ENCODE assay signal across 24 cellular contexts in the genomic region with DNA sequence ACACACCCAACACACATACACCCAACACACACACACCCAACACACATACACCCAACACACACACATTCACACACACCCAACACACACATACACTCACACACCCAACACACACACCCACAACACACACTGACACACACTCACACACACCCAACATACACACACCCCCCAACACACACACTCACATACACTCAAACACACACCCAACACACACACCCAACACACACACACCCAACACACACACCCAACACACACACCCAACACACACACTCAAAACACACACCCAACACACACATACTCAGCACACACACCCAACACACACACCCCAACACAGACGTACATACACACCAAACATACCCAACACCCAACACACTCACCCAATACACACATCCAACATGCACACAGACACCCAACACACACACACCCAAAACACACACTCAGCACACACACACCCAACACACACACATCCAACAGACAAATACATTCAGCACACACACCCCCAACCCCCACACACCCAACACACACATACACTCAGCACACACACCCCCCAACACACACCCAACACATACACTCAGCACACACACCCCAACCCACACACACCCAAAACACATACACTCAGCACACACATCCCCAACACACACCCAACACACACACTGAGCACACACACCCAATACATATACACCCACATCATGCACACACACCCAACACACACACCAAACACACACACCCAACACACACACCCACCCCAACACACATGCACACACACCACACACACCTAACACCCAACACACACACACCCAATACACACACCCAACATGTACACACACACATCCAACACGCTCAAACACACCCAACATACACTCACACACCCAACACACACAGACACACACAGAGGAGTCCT.
DNase-seq lines count a peak whose midpoint lies in the region; ATAC-seq, FAIRE-seq and TF ChIP-seq lines count a peak whose summit lies in the region.
"Had no signal": no experiment of that assay in that cellular context is flagged by ENCODE, and none has a peak within 500 bp of the region (broad histone marks: within the 10 kb centered on the region; RNA-seq: fewer than 3 reads in every experiment).

No MANE protein-coding gene starts in this region.

- no peak overlapping the region for H2BK15ac ChIP-seq in mesenchymal stem cell (ENCODE audit: low read depth, poor library complexity, severe bottlenecking)

- H3K79me2 ChIP-seq in K562 (ENCODE audit: control insufficient read depth, insufficient read depth, low read length) = no peaks in the 10 kb centered on the region

- no peak overlapping the region for H2BK120ac ChIP-seq in mesenchymal stem cell (ENCODE audit: low read depth, low read length)

- CTCF ChIA-PET in K562 (lab: Yijun Ruan, JAX; ENCODE audit: low intra/inter-chr PET ratio) = no interaction called here

- H2BK5ac ChIP-seq in mesenchymal stem cell (ENCODE audit: low read depth, low read length, poor library complexity, severe bottlenecking) = no peak overlapping the region

- H3K9me1 ChIP-seq in K562 (ENCODE audit: control insufficient read depth, insufficient read depth, low read length) = no peaks in the 10 kb centered on the region

- POLR2A ChIA-PET in K562 (lab: Yijun Ruan, JAX) = no interaction called here

- no peak for TF ChIP-seq RAD21 in K562 (CRISPR knock-in tag; conservative IDR thresholded peaks at IDR 0.05 in 1 of 2, IDR thresholded peaks at IDR 0.05 in 1 of 2)

- H3K9ac ChIP-seq in K562 (ENCODE audit: insufficient read depth in 1 of 2, low read depth in 2 of 2, low read length in 2 of 2) (no peak overlapping the region), mesenchymal stem cell (ENCODE audit: low read length) (no peak overlapping the region)

- H3K4me3 Mint-ChIP-seq in progenitor cell of endocrine pancreas (ENCODE audit: low read depth) = no peak overlapping the region

- H3K27ac Mint-ChIP-seq in progenitor cell of endocrine pancreas = peak overlapping the region; percentile 55
- H3K27ac Mint-ChIP-seq: CD4-positive, alpha-beta memory T cell had no signal

- H3K36me3 ChIP-seq in K562 (ENCODE audit: control insufficient read depth, insufficient read depth, low read length) = no peaks in the 10 kb centered on the region
- no peaks in the 10 kb centered on the region for H3K36me3 ChIP-seq in mesenchymal stem cell (ENCODE audit: control insufficient read depth in 1 of 2, insufficient read depth in 2 of 2, low read depth in 1 of 2, low read length in 2 of 2)

- TF ChIP-seq CTCF in K562 (IDR thresholded peaks at IDR 0.05 in 2 of 3, conservative IDR thresholded peaks at IDR 0.05 in 1 of 3; ENCODE audit: insufficient read depth in 2 of 3, low read depth in 1 of 3, low read length in 3 of 3) (no peak), progenitor cell of endocrine pancreas (IDR thresholded peaks at IDR 0.05; ENCODE audit: unreplicated experiment) (no peak)

- WGBS in K562 (ENCODE audit: insufficient coverage, low coverage, missing lambda C conversion rate) = 0% methylated on average over 2 of the region's 2 CpGs
- 79% methylated on average over 2 of the region's 2 CpGs for WGBS in mesenchymal stem cell

- H3K4ac ChIP-seq in mesenchymal stem cell (ENCODE audit: low read depth in 1 of 2, low read length in 2 of 2) = no peak overlapping the region

- no peaks in the 10 kb centered on the region for H3K27me3 Mint-ChIP-seq in progenitor cell of endocrine pancreas
- H3K27me3 Mint-ChIP-seq: CD4-positive, alpha-beta memory T cell had no signal

- no TSS peak for BruUV-seq in K562 (replicated peaks; lab: Mats Ljungman, UMichigan)

- in situ Hi-C loops in K562 (cut with MboI) = no loop called here

- H2BK12ac ChIP-seq in mesenchymal stem cell (ENCODE audit: low read length in 2 of 2) = no peak overlapping the region

- no peak for ATAC-seq in K562

- H3K27me3 ChIP-seq in K562 (ENCODE audit: control insufficient read depth in 2 of 2, insufficient read depth in 2 of 2, low read length in 2 of 2) (no peaks in the 10 kb centered on the region), mesenchymal stem cell (ENCODE audit: control insufficient read depth in 1 of 2, insufficient read depth in 1 of 2, low read length in 2 of 2) (no peaks in the 10 kb centered on the region)

- DNase-seq in GM12892 (ENCODE audit: insufficient read length) (no peak), K562 (ENCODE audit: extremely low read depth in 1 of 4, low spot score in 3 of 4) (no peak), mesenchymal stem cell (no peak), progenitor cell of endocrine pancreas (ENCODE audit: low spot score, unreplicated experiment) (no peak), DMS53 treated with DMSO at 0.1 percent for 48 hours (lab: John Stamatoyannopoulos, UW; ENCODE audit: unreplicated experiment) (no peak), A172 (ENCODE audit: low spot score) (no peak), kidney tubule cell (ENCODE audit: low spot score) (no peak)
- DNase-seq: C1 segment of cervical spinal cord; CD4-positive, alpha-beta memory T cell; COR-L47; DMS 273 treated with DMSO at 0.1 percent for 48 hours; DMS79 treated with DMSO at 0.1 percent for 48 hours; GF-D8; NCI-H1048; NCI-H1417; NCI-H1694; NCI-H2081; NCI-H2171; NCI-H226; NCI-H510A; NCI-H69; SHP77 treated with DMSO at 0.1 percent for 48 hours had no signal

- no peak overlapping the region for H2AK5ac ChIP-seq in mesenchymal stem cell (ENCODE audit: low read length, severe bottlenecking)

- TF ChIP-seq POLR2A in GM12892 (IDR thresholded peaks at IDR 0.05; ENCODE audit: low read depth, low read length) = no peak
- no peak for TF ChIP-seq POLR2A in K562 (conservative IDR thresholded peaks at IDR 0.05)

- H4K20me1 ChIP-seq in K562 (replicated peaks; ENCODE audit: control insufficient read depth, insufficient read depth, low read length) = no peaks in the 10 kb centered on the region

- H3K4me2 ChIP-seq in K562 (ENCODE audit: insufficient read depth, low read length) (no peak overlapping the region), mesenchymal stem cell (ENCODE audit: low read length, poor library complexity, severe bottlenecking) (no peak overlapping the region)

- H3K4me1 Mint-ChIP-seq in progenitor cell of endocrine pancreas (ENCODE audit: low read depth) = no peaks in the 10 kb centered on the region

- no peak overlapping the region for H3K18ac ChIP-seq in mesenchymal stem cell (ENCODE audit: low read depth in 1 of 2, low read length in 2 of 2)

- peaks cover 3% of the 10 kb centered on the region for H3K9me3 Mint-ChIP-seq in progenitor cell of endocrine pancreas (ENCODE audit: low read depth)

- no peaks in the 10 kb centered on the region for H3K79me1 ChIP-seq in mesenchymal stem cell (replicated peaks; ENCODE audit: low read length, poor library complexity, severe bottlenecking)

- peak; percentile 30 for FAIRE-seq in GM12892 (lab: Jason Lieb, UNC)
- FAIRE-seq in K562 (lab: Jason Lieb, UNC) = peak; percentile 68

- H3K36me3 Mint-ChIP-seq in progenitor cell of endocrine pancreas (ENCODE audit: insufficient read depth) = peaks cover 6% of the 10 kb centered on the region
- H3K36me3 Mint-ChIP-seq: CD4-positive, alpha-beta memory T cell had no signal

- peak overlapping the region; percentile 20 for H4K91ac ChIP-seq in mesenchymal stem cell (ENCODE audit: low read length)

- intact Hi-C loops in K562 (cut with micrococcal nuclease) = no loop called here

- no peak overlapping the region for H3K23ac ChIP-seq in mesenchymal stem cell (ENCODE audit: low read length in 2 of 2)

- no peaks in the 10 kb centered on the region for H3K4me1 ChIP-seq in K562 (replicated peaks in 1 of 2; ENCODE audit: control insufficient read depth in 2 of 2, insufficient read depth in 2 of 2, low read length in 2 of 2)
- H3K4me1 ChIP-seq in mesenchymal stem cell (ENCODE audit: control insufficient read depth, insufficient read depth, low read depth, low read length) = no peaks in the 10 kb centered on the region

- peak overlapping the region; percentile 23 for H4K8ac ChIP-seq in mesenchymal stem cell (ENCODE audit: low read length)

- TF ChIP-seq EP300 in K562 (IDR thresholded peaks at IDR 0.05; ENCODE audit: low read length) = no peak

- no peak overlapping the region for H3K27ac ChIP-seq in K562 (ENCODE audit: extremely low read depth, low read depth, low read length)
- H3K27ac ChIP-seq in mesenchymal stem cell (ENCODE audit: low read length, poor library complexity, severe bottlenecking) = no peak overlapping the region
- H3K27ac ChIP-seq: RWPE1, SK-N-MC had no signal

- no peak overlapping the region for H3K14ac ChIP-seq in mesenchymal stem cell (ENCODE audit: low read length in 2 of 2)

- no peaks in the 10 kb centered on the region for H3K9me3 ChIP-seq in K562 (replicated peaks; ENCODE audit: control insufficient read depth, insufficient read depth, low read depth, low read length)
- no peaks in the 10 kb centered on the region for H3K9me3 ChIP-seq in mesenchymal stem cell (ENCODE audit: control insufficient read depth, low read length)

- H2AFZ ChIP-seq in K562 (ENCODE audit: low read depth, low read length) (no peak overlapping the region), mesenchymal stem cell (ENCODE audit: low read depth, low read length) (no peak overlapping the region)

- H3K4me3 ChIP-seq in K562 = no peak overlapping the region
- H3K4me3 ChIP-seq in mesenchymal stem cell (ENCODE audit: insufficient read depth in 1 of 2, low read depth in 1 of 2, low read length in 2 of 2) = no peak overlapping the region
- H3K4me3 ChIP-seq: SK-N-MC had no signal

TF ChIP-seq in K562, 482 proteins besides CTCF, POLR2A, EP300 and RAD21 (continues in another document):
- TF ChIP-seq TSC22D4 (tag; IDR thresholded peaks at IDR 0.05) (0 out of 2 replicates have a peak, but pooled peaks have one; percentile 38), BRCA1 (IDR thresholded peaks at IDR 0.05) (no peak), BRCA1 (CRISPR knock-in tag; IDR thresholded peaks at IDR 0.05) (no peak), CBX1 (IDR thresholded peaks at IDR 0.05; ENCODE audit: low read depth) (0 out of 2 replicates have a peak, but pooled peaks have one; percentile 26)
- TF ChIP-seq, protein P1, sequence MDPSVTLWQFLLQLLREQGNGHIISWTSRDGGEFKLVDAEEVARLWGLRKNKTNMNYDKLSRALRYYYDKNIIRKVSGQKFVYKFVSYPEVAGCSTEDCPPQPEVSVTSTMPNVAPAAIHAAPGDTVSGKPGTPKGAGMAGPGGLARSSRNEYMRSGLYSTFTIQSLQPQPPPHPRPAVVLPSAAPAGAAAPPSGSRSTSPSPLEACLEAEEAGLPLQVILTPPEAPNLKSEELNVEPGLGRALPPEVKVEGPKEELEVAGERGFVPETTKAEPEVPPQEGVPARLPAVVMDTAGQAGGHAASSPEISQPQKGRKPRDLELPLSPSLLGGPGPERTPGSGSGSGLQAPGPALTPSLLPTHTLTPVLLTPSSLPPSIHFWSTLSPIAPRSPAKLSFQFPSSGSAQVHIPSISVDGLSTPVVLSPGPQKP (CRISPR knock-in tag; IDR thresholded peaks at IDR 0.05) = no peak
